16 cellular contexts compared by ENCODE assay signal in the genomic region with DNA sequence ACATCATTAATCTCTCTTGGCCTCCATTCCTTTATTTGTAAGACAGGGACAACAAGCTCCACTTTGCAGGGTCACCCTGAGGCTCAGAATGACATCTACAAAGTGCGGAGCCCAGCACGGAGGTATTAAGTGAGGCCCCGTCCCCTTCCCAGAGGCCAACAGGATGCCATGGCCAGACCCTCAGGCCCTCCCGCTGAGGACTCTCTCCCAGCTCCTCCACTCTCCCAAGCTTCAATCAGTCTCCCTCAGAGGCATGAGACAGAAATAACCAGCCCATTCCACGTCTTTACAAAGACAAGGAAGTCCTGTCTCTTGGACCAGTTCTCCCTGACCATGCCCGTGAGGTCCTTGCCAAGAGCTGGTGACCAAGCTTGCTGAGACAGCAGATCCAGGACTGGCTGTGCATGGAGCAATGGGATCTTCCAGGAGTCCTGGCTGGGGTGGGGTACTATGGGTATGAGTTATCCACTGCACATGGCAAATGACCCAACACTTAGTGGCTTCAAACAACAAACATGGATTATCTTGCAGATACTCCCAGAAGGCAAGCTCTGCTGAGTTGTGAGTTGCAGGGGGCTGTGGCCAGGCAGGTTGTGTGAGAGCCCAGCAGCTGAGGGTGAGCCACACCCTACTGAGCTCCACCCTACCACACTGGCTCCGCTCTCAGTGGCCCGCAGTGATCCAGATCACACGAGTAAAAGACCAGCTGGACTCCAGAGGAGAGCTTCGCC. TPM values are rescaled to one million over a fixed set of nuclear protein-coding genes. Genes with fewer than 3 reads are reported as not detected.
DNase-seq lines count a peak whose midpoint lies in the region; ATAC-seq and TF ChIP-seq lines count a peak whose summit lies in the region.
"Had no signal": no experiment of that assay in that cellular context is flagged by ENCODE, and none has a peak within 500 bp of the region (broad histone marks: within the 10 kb centered on the region; RNA-seq: fewer than 3 reads in every experiment).

No MANE protein-coding gene starts in this region.

- H3K4me3 ChIP-seq in esophagus squamous epithelium, result no peak overlapping the region
- no peak overlapping the region for H3K4me3 ChIP-seq in transverse colon
- H3K4me3 ChIP-seq in right cardiac atrium (ENCODE audit: low read length), result no peak overlapping the region
- H3K4me3 ChIP-seq: BLaER1, psoas muscle had no signal

- no peak overlapping the region for H2AFZ ChIP-seq in H9 (ENCODE audit: low read length)

- no peaks in the 10 kb centered on the region for H4K20me1 ChIP-seq in H9 (ENCODE audit: control insufficient read depth, insufficient read depth, insufficient read length)
- H4K20me1 ChIP-seq: BLaER1 had no signal

- no peak overlapping the region for H2BK120ac ChIP-seq in H9 (ENCODE audit: low read depth, low read length, poor library complexity, severe bottlenecking)

- no peak overlapping the region for H2BK5ac ChIP-seq in H9 (ENCODE audit: insufficient read length, low read length)

- no peak overlapping the region for H3K4ac ChIP-seq in H9 (ENCODE audit: low read depth, low read length)

- H3K23ac ChIP-seq in H9 (ENCODE audit: insufficient read length, low read depth, low read length), result no peak overlapping the region

- WGBS in H9 (ENCODE audit: extremely low coverage, insufficient read length, low lambda C conversion rate), result no CpG with 5 or more reads among the region's 10 CpGs
- 87% methylated on average over 5 of the region's 10 CpGs; no CpG with 5 or more reads in 1 of the 2 donors for WGBS in esophagus squamous epithelium, 2 donors
- 67% methylated on average over 10 of the region's 10 CpGs; no CpG with 5 or more reads in 1 of the 2 donors for WGBS in transverse colon (ENCODE audit: low coverage in 1 of 2), 2 donors
- 84% methylated on average over 10 of the region's 10 CpGs for WGBS in right cardiac atrium

- CTCF ChIA-PET in activated naive CD4-positive, alpha-beta T cell treated with anti-CD3 and anti-CD28 coated beads for 36 hours (lab: Charles Lee), result interaction anchor here (1.2 to 4.6 kb wide), 3 partner anchors 8 to 26 kb away, joined by 4 to 43 read pairs (median 4); no protein-coding TSS in a partner anchor

- H3K14ac ChIP-seq in H9 (ENCODE audit: insufficient read depth, low read length), result no peak overlapping the region

- H3K27me3 ChIP-seq in H9 (ENCODE audit: insufficient read depth, low read length), result no peaks in the 10 kb centered on the region
- no peaks in the 10 kb centered on the region for H3K27me3 ChIP-seq in esophagus squamous epithelium
- H3K27me3 ChIP-seq in transverse colon, result no peaks in the 10 kb centered on the region
- H3K27me3 ChIP-seq in right cardiac atrium (ENCODE audit: control insufficient read depth, insufficient read depth), result no peaks in the 10 kb centered on the region
- H3K27me3 ChIP-seq: BLaER1 had no signal

- no peak overlapping the region for H2BK12ac ChIP-seq in H9 (ENCODE audit: insufficient read length, low read depth, low read length)

- no peaks in the 10 kb centered on the region for H3K23me2 ChIP-seq in H9 (ENCODE audit: insufficient read length, low read depth, low read length, poor library complexity, severe bottlenecking)

- TF ChIP-seq POLR2A in esophagus squamous epithelium (IDR thresholded peaks at IDR 0.05) (no peak), transverse colon (IDR thresholded peaks at IDR 0.05) (no peak)

- H3K4me3 Mint-ChIP-seq in H9, result no peak overlapping the region
- H3K4me3 Mint-ChIP-seq in activated naive CD4-positive, alpha-beta T cell treated with anti-CD3 and anti-CD28 coated beads for 36 hours, result no peak overlapping the region
- H3K4me3 Mint-ChIP-seq: stimulated activated naive CD8-positive, alpha-beta T cell treated with anti-CD3 and anti-CD28 coated beads, Interleukin-15, amount 100 ng/mL, for 72 hours had no signal

- intact Hi-C loops in esophagus squamous epithelium (cut with DNase I), result no loop called here
- intact Hi-C loops in posterior vena cava (cut with DNase I), result no loop called here
- intact Hi-C loops in activated naive CD4-positive, alpha-beta T cell treated with anti-CD3 and anti-CD28 coated beads for 36 hours (cut with micrococcal nuclease), result no loop called here
- intact Hi-C loops in transverse colon (cut with DNase I; ENCODE audit: low total_unique reads), result no loop called here
- intact Hi-C loops in right cardiac atrium (cut with DNase I), result no loop called here

- no peaks in the 10 kb centered on the region for H3K79me1 ChIP-seq in H9 (ENCODE audit: insufficient read depth, low read depth, low read length, poor library complexity, severe bottlenecking)

- no peak overlapping the region for H2BK15ac ChIP-seq in H9 (ENCODE audit: low read depth, low read length)

- no peak overlapping the region for H4K8ac ChIP-seq in H9 (replicated peaks; ENCODE audit: insufficient read length, low read depth, low read length)

- no peaks in the 10 kb centered on the region for H3K9me3 Mint-ChIP-seq in H9
- H3K9me3 Mint-ChIP-seq in activated naive CD4-positive, alpha-beta T cell treated with anti-CD3 and anti-CD28 coated beads for 36 hours, result no peaks in the 10 kb centered on the region
- H3K9me3 Mint-ChIP-seq: stimulated activated naive CD8-positive, alpha-beta T cell treated with anti-CD3 and anti-CD28 coated beads, Interleukin-15, amount 100 ng/mL, for 72 hours had no signal

- TF ChIP-seq CTCF in H9 (conservative IDR thresholded peaks at IDR 0.05) (no peak), VCaP (conservative IDR thresholded peaks at IDR 0.05) (no peak), esophagus squamous epithelium (IDR thresholded peaks at IDR 0.05) (no peak), transverse colon (IDR thresholded peaks at IDR 0.05) (no peak)

- peaks cover 21% of the 10 kb centered on the region for H3K27me3 Mint-ChIP-seq in H9 (ENCODE audit: low read depth)
- no peaks in the 10 kb centered on the region for H3K27me3 Mint-ChIP-seq in activated naive CD4-positive, alpha-beta T cell treated with anti-CD3 and anti-CD28 coated beads for 36 hours (ENCODE audit: low read depth)
- H3K27me3 Mint-ChIP-seq: stimulated activated naive CD8-positive, alpha-beta T cell treated with anti-CD3 and anti-CD28 coated beads, Interleukin-15, amount 100 ng/mL, for 72 hours had no signal

- H3K18ac ChIP-seq in H9 (ENCODE audit: insufficient read length, low read depth, low read length), result no peak overlapping the region

- ATAC-seq in right cardiac atrium, result no peak
- ATAC-seq: psoas muscle; stimulated activated naive CD8-positive, alpha-beta T cell treated with anti-CD3 and anti-CD28 coated beads, Interleukin-15, amount 100 ng/mL, for 72 hours had no signal

- H3K27ac Mint-ChIP-seq in H9, result no peak overlapping the region
- no peak overlapping the region for H3K27ac Mint-ChIP-seq in activated naive CD4-positive, alpha-beta T cell treated with anti-CD3 and anti-CD28 coated beads for 36 hours

- H3K36me3 ChIP-seq in esophagus squamous epithelium (no peaks in the 10 kb centered on the region), transverse colon (no peaks in the 10 kb centered on the region)
- H3K36me3 ChIP-seq: BLaER1 had no signal

- in situ Hi-C loops in transverse colon (cut with MboI; ENCODE audit: low pct_ligation_motif_present in 1 of 4, low pct_unique_long_range_greater_than_20kb in 1 of 4, low sequenced_read_pairs in 3 of 4), result no loop called here

- no peak overlapping the region for H4K5ac ChIP-seq in H9 (ENCODE audit: insufficient read length, low read depth, low read length)

- no peak for TF ChIP-seq EP300 in transverse colon (IDR thresholded peaks at IDR 0.05; ENCODE audit: low read depth)

- H2BK20ac ChIP-seq in H9 (ENCODE audit: low read depth, low read length, poor library complexity, severe bottlenecking), result no peak overlapping the region

- H3T11ph ChIP-seq in H9 (ENCODE audit: low read length), result no peak overlapping the region

- no peaks in the 10 kb centered on the region for H3K79me2 ChIP-seq in H9 (ENCODE audit: insufficient read depth, low read length)

- peaks cover 3 to 14% of the 10 kb centered on the region in 2 experiments for H3K4me1 Mint-ChIP-seq in H9
- peaks cover 8% of the 10 kb centered on the region for H3K4me1 Mint-ChIP-seq in activated naive CD4-positive, alpha-beta T cell treated with anti-CD3 and anti-CD28 coated beads for 36 hours (ENCODE audit: low read depth)

- H3K4me2 ChIP-seq in H9 (ENCODE audit: insufficient read depth, insufficient read length, low read length), result no peak overlapping the region
- H3K4me2 ChIP-seq: BLaER1 had no signal

- no peaks in the 10 kb centered on the region for H3K36me3 Mint-ChIP-seq in H9 (ENCODE audit: insufficient read depth in 1 of 3, low read depth in 3 of 3)
- H3K36me3 Mint-ChIP-seq in activated naive CD4-positive, alpha-beta T cell treated with anti-CD3 and anti-CD28 coated beads for 36 hours (ENCODE audit: low read depth), result peaks cover under 1% of the 10 kb centered on the region

- H3K9me3 ChIP-seq in H9 (ENCODE audit: control insufficient read depth, low read depth, low read length) (no peaks in the 10 kb centered on the region), esophagus squamous epithelium (no peaks in the 10 kb centered on the region), transverse colon (no peaks in the 10 kb centered on the region), right cardiac atrium (ENCODE audit: control insufficient read depth, low read length) (no peaks in the 10 kb centered on the region)
- H3K9me3 ChIP-seq: BLaER1, psoas muscle had no signal

- DNase-seq in H9 (peak; percentile 17), esophagus squamous epithelium (lab: John Stamatoyannopoulos, UW) (no peak), posterior vena cava (ENCODE audit: low spot score) (peak; percentile 66), transverse colon (no peak), right cardiac atrium (no peak)
- no peak for DNase-seq in activated naive CD4-positive, alpha-beta T cell treated with anti-CD3 and anti-CD28 coated beads for 36 hours
- DNase-seq: cerebellar nuclear complex, DMS 273 treated with DMSO at 0.1 percent for 48 hours, hippocampal formation, KBM-7, kidney glomerular epithelial cell, NCI-H1105, psoas muscle had no signal

- no peak overlapping the region for H2AK5ac ChIP-seq in H9 (ENCODE audit: insufficient read length, low read length)

- no peak overlapping the region for H3K9ac ChIP-seq in H9 (ENCODE audit: extremely low read depth, insufficient read length, low read length)
- H3K9ac ChIP-seq: BLaER1 had no signal

- H3K56ac ChIP-seq in H9 (ENCODE audit: insufficient read length, low read depth, low read length), result no peak overlapping the region

- no peak overlapping the region for H3K27ac ChIP-seq in H9 (ENCODE audit: insufficient read length, low read depth, low read length)
- peak overlapping the region; percentile 42 for H3K27ac ChIP-seq in VCaP
- peak overlapping the region in 3 of 4 donors; percentile 53 to 69 (median 69) for H3K27ac ChIP-seq in esophagus squamous epithelium
- peak overlapping the region in 1 of 4 donors; percentile 3 for H3K27ac ChIP-seq in transverse colon
- H3K27ac ChIP-seq in right cardiac atrium (ENCODE audit: low read length), result no peak overlapping the region
- H3K27ac ChIP-seq: BLaER1, psoas muscle had no signal

- 0 out of 2 replicates have a peak, but pooled peaks cover 5% of the 10 kb centered on the region for H3K4me1 ChIP-seq in H9 (ENCODE audit: insufficient read depth, low read length)
- H3K4me1 ChIP-seq in esophagus squamous epithelium, result peaks cover 8 to 72% (median 13%) of the 10 kb centered on the region in 3 donors
- peaks cover 0 to 10% (median 5%) of the 10 kb centered on the region in 4 donors for H3K4me1 ChIP-seq in transverse colon
- H3K4me1 ChIP-seq in right cardiac atrium (ENCODE audit: control insufficient read depth, insufficient read depth, low read length), result peaks cover 11% of the 10 kb centered on the region

- no peak overlapping the region for H4K91ac ChIP-seq in H9 (ENCODE audit: insufficient read length, low read depth, low read length)

RNA-seq across cellular contexts. Expression of a gene that starts 4.3 kb away (rescaled TPM):
- total RNA-seq in H9 (2021), result 79.7 and 80.4 TPM in 2 replicates
- total RNA-seq in esophagus squamous epithelium, result 100 to 1,000 TPM in 1 of 4 donors, 10 to 100 TPM in 3; 40.2 to 141 (median 56.6) TPM
- total RNA-seq in posterior vena cava, result 10 to 100 TPM; 20.4 to 23.9 TPM
- 10 to 100 TPM; 94.1 to 95.6 TPM for total RNA-seq in activated naive CD4-positive, alpha-beta T cell treated with anti-CD3 and anti-CD28 coated beads for 36 hours
- 100 to 1,000 TPM in 1 of 4 donors, 10 to 100 TPM in 3; 37.2 to 149 (median 51.6) TPM for total RNA-seq in transverse colon
- total RNA-seq in right cardiac atrium, result 100 to 1,000 TPM in 3 of 4 donors, 10 to 100 TPM in 1; 91.8 to 121 (median 110) TPM
- polyA plus RNA-seq in right cardiac atrium, result 97.7 TPM

Comparison
In these comparisons a context has a peak if more than half of its experiments do, and no peak if none do; other contexts are left out.
1. DNase-seq: peak in H9 (single experiment) and posterior vena cava (single experiment); none in esophagus squamous epithelium (single experiment), activated naive CD4-positive, alpha-beta T cell treated with anti-CD3 and anti-CD28 coated beads for 36 hours (single experiment), transverse colon (single experiment) and right cardiac atrium (0 of 3).
2. H3K27ac ChIP-seq: peak in VCaP (single experiment) and esophagus squamous epithelium (3 of 4); none in H9 (single experiment) and right cardiac atrium (single experiment).